In genomic region chr14:97446087-97446486, GRCh38 we compare ENCODE assay signal across 23 cellular contexts.
DNase-seq lines count a peak whose midpoint lies in the region; ATAC-seq lines count a peak whose summit lies in the region.
"Had no signal": no experiment of that assay in that cellular context is flagged by ENCODE, and none has a peak within 500 bp of the region (broad histone marks: within the 10 kb centered on the region; RNA-seq: fewer than 3 reads in every experiment).

No MANE protein-coding gene starts in this region.

- POLR2A ChIA-PET in activated CD8-positive, alpha-beta T cell treated with anti-CD3 and anti-CD28 coated beads, Interleukin-2, amount 10 ng/mL, durations not matched to agents 7 days and 5 days (lab: Charles Lee): no interaction called here

- DNase-seq in DMS 273 (lab: John Stamatoyannopoulos, UW; ENCODE audit: unreplicated experiment) (peak; percentile 1), DMS 273 treated with DMSO at 0.1 percent for 48 hours (lab: John Stamatoyannopoulos, UW) (no peak), kidney tubule cell (ENCODE audit: low spot score) (no peak), SKM-1 treated with dmso at 0.1 percent for 144 hours (lab: John Stamatoyannopoulos, UW; ENCODE audit: unreplicated experiment) (no peak)
- DNase-seq in stimulated activated naive CD8-positive, alpha-beta T cell treated with anti-CD3 and anti-CD28 coated beads, Interleukin-15, amount 100 ng/mL, for 72 hours: peak in 1 of 2 donors; percentile 37
- DNase-seq in stimulated activated naive CD8-positive, alpha-beta T cell treated with anti-CD3 and anti-CD28 coated beads, Interleukin-15, Interleukin-2, amounts not matched to agents 100 U/mL and 50 U/mL, for 24 hours: no peak
- DNase-seq in activated CD8-positive, alpha-beta T cell treated with anti-CD3 and anti-CD28 coated beads, Interleukin-2, amount 10 ng/mL, durations not matched to agents 7 days and 5 days: peak; percentile 37
- no peak for DNase-seq in activated CD4-positive, CD25-positive, alpha-beta regulatory T cell (lab: John Stamatoyannopoulos, UW)
- DNase-seq: activated naive CD8-positive, alpha-beta T cell treated with anti-CD3 and anti-CD28 coated beads, Interleukin-2, amount 50 U/mL, for 24 hours; CD4-positive, alpha-beta memory T cell; dermis blood vessel endothelial cell; hypothalamus; islet precursor cell; Karpas-422; NCI-H146; NCI-H524; nephron progenitor cell; SHP77; stimulated activated CD4-positive, alpha-beta T cell treated with anti-CD3 and anti-CD28 coated beads, Interleukin-4, amount 100 ng/mL, for 4 hours; SW 1271; thyroid gland had no signal

- H3K4me3 Mint-ChIP-seq in stimulated activated naive CD8-positive, alpha-beta T cell treated with anti-CD3 and anti-CD28 coated beads, Interleukin-15, amount 100 ng/mL, for 72 hours: no peak overlapping the region
- H3K4me3 Mint-ChIP-seq in activated CD8-positive, alpha-beta T cell treated with anti-CD3 and anti-CD28 coated beads, Interleukin-2, amount 10 ng/mL, durations not matched to agents 7 days and 5 days: no peak overlapping the region
- H3K4me3 Mint-ChIP-seq: activated naive CD8-positive, alpha-beta T cell treated with anti-CD3 and anti-CD28 coated beads, Interleukin-2, amount 50 U/mL, for 24 hours; CD4-positive, alpha-beta memory T cell; central memory CD8-positive, alpha-beta T cell; nephron progenitor cell had no signal

- H3K4me1 Mint-ChIP-seq in stimulated activated naive CD8-positive, alpha-beta T cell treated with anti-CD3 and anti-CD28 coated beads, Interleukin-15, amount 100 ng/mL, for 72 hours: peaks cover 39% of the 10 kb centered on the region
- H3K4me1 Mint-ChIP-seq in activated CD8-positive, alpha-beta T cell treated with anti-CD3 and anti-CD28 coated beads, Interleukin-2, amount 10 ng/mL, durations not matched to agents 7 days and 5 days (ENCODE audit: low read depth): peaks cover 29% of the 10 kb centered on the region
- H3K4me1 Mint-ChIP-seq: nephron progenitor cell had no signal

- no peaks in the 10 kb centered on the region for H3K9me3 Mint-ChIP-seq in stimulated activated naive CD8-positive, alpha-beta T cell treated with anti-CD3 and anti-CD28 coated beads, Interleukin-15, amount 100 ng/mL, for 72 hours
- no peaks in the 10 kb centered on the region for H3K9me3 Mint-ChIP-seq in activated CD8-positive, alpha-beta T cell treated with anti-CD3 and anti-CD28 coated beads, Interleukin-2, amount 10 ng/mL, durations not matched to agents 7 days and 5 days (ENCODE audit: insufficient read depth)
- H3K9me3 Mint-ChIP-seq: activated naive CD8-positive, alpha-beta T cell treated with anti-CD3 and anti-CD28 coated beads, Interleukin-2, amount 50 U/mL, for 24 hours; CD4-positive, alpha-beta memory T cell; central memory CD8-positive, alpha-beta T cell; nephron progenitor cell had no signal

- H3K27ac Mint-ChIP-seq in stimulated activated naive CD8-positive, alpha-beta T cell treated with anti-CD3 and anti-CD28 coated beads, Interleukin-15, amount 100 ng/mL, for 72 hours: peak overlapping the region in 1 of 2 donors; percentile 85
- no peak overlapping the region for H3K27ac Mint-ChIP-seq in activated CD8-positive, alpha-beta T cell treated with anti-CD3 and anti-CD28 coated beads, Interleukin-2, amount 10 ng/mL, durations not matched to agents 7 days and 5 days
- H3K27ac Mint-ChIP-seq: activated naive CD8-positive, alpha-beta T cell treated with anti-CD3 and anti-CD28 coated beads, Interleukin-2, amount 50 U/mL, for 24 hours; activated T-helper 2 cell treated with anti-CD3 and anti-CD28 coated beads, Interferon-gamma antibody, Interleukin-2, Interleukin-4, amounts not matched to agents 10 μg/mL and 5 μg/mL and 100 μg/mL, durations not matched to agents 14 hours and 24 hours and 36 hours; nephron progenitor cell had no signal

- ATAC-seq in stimulated activated naive CD8-positive, alpha-beta T cell treated with anti-CD3 and anti-CD28 coated beads, Interleukin-15, amount 100 ng/mL, for 72 hours: peak; percentile 47
- ATAC-seq in stimulated activated naive CD8-positive, alpha-beta T cell treated with anti-CD3 and anti-CD28 coated beads, Interleukin-15, Interleukin-2, amounts not matched to agents 100 U/mL and 50 U/mL, for 24 hours: no peak
- ATAC-seq in activated CD8-positive, alpha-beta T cell treated with anti-CD3 and anti-CD28 coated beads, Interleukin-2, amount 10 ng/mL, durations not matched to agents 7 days and 5 days: no peak
- ATAC-seq: activated naive CD8-positive, alpha-beta T cell treated with anti-CD3 and anti-CD28 coated beads, Interleukin-2, amount 50 U/mL, for 24 hours had no signal

- H3K27me3 Mint-ChIP-seq in stimulated activated naive CD8-positive, alpha-beta T cell treated with anti-CD3 and anti-CD28 coated beads, Interleukin-15, amount 100 ng/mL, for 72 hours: no peaks in the 10 kb centered on the region
- no peaks in the 10 kb centered on the region for H3K27me3 Mint-ChIP-seq in activated CD8-positive, alpha-beta T cell treated with anti-CD3 and anti-CD28 coated beads, Interleukin-2, amount 10 ng/mL, durations not matched to agents 7 days and 5 days (ENCODE audit: low read depth)
- H3K27me3 Mint-ChIP-seq: activated naive CD8-positive, alpha-beta T cell treated with anti-CD3 and anti-CD28 coated beads, Interleukin-2, amount 50 U/mL, for 24 hours; CD4-positive, alpha-beta memory T cell; central memory CD8-positive, alpha-beta T cell had no signal

- peaks cover 4% of the 10 kb centered on the region for H3K36me3 Mint-ChIP-seq in activated CD8-positive, alpha-beta T cell treated with anti-CD3 and anti-CD28 coated beads, Interleukin-2, amount 10 ng/mL, durations not matched to agents 7 days and 5 days (ENCODE audit: low read depth)
- H3K36me3 Mint-ChIP-seq: CD4-positive, alpha-beta memory T cell had no signal

- CTCF ChIA-PET in activated CD8-positive, alpha-beta T cell treated with anti-CD3 and anti-CD28 coated beads, Interleukin-2, amount 10 ng/mL, durations not matched to agents 7 days and 5 days (lab: Charles Lee): interaction anchor here (1.0 kb wide), 1 partner anchor 10 kb away, joined by 4 read pairs; no protein-coding TSS in a partner anchor

Comparison
In these comparisons a context has a peak if more than half of its experiments do, and no peak if none do; other contexts are left out.
1. DNase-seq: peak in DMS 273 (single experiment) and activated CD8-positive, alpha-beta T cell treated with anti-CD3 and anti-CD28 coated beads, Interleukin-2, amount 10 ng/mL, durations not matched to agents 7 days and 5 days (single experiment); none in DMS 273 treated with DMSO at 0.1 percent for 48 hours (single experiment), stimulated activated naive CD8-positive, alpha-beta T cell treated with anti-CD3 and anti-CD28 coated beads, Interleukin-15, Interleukin-2, amounts not matched to agents 100 U/mL and 50 U/mL, for 24 hours (single experiment), activated CD4-positive, CD25-positive, alpha-beta regulatory T cell (0 of 4), kidney tubule cell (single experiment) and SKM-1 treated with dmso at 0.1 percent for 144 hours (single experiment).